9 cellular contexts compared by ENCODE assay signal in the genomic region with DNA sequence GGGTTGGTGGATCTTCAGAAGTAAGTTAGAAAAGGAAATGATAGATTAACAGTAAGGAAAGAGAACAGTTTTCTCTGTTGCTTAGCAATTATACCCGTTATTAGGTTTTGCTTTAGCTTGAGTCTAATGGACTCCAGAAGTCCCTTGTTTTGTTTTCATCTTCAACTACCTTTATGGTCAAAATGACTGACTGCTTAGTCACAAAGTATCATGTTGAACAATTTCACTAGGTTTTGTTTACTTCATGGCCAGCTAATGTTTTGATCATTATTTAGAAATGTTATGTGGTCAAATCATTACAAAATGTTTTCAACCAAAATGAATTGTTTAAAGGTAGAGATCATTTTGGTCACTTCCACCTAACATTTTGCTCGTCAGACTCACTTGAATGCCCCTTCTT. TPM values are rescaled to one million over a fixed set of nuclear protein-coding genes. Genes with fewer than 3 reads are reported as not detected.
A peak's percentile ranks its signal among the peaks of the same experiment; 100 is the strongest.
DNase-seq lines count a peak whose midpoint lies in the region; ATAC-seq, FAIRE-seq and TF ChIP-seq lines count a peak whose summit lies in the region.
"Had no signal": no experiment of that assay in that cellular context is flagged by ENCODE, and none has a peak within 500 bp of the region (broad histone marks: within the 10 kb centered on the region; RNA-seq: fewer than 3 reads in every experiment).

No MANE protein-coding gene starts in this region.

- H3K9me3 Mint-ChIP-seq in T-helper 2 cell treated with Interferon-gamma antibody and Interleukin-4, amounts not matched to agents 5 μg/mL and 100 μg/mL, for 36 hours, result no peaks in the 10 kb centered on the region

- no peak overlapping the region for H2AFZ ChIP-seq in PC-3 (ENCODE audit: low read length)
- no peak overlapping the region for H2AFZ ChIP-seq in smooth muscle cell (ENCODE audit: low read depth)

- H3K4me3 ChIP-seq in PC-3 (ENCODE audit: low read length) (peak overlapping the region; percentile 100), epithelial cell of esophagus (ENCODE audit: low read length) (peak overlapping the region; percentile 66), smooth muscle cell (peak overlapping the region; percentile 96), small intestine (ENCODE audit: low read depth in 1 of 2, low read length in 2 of 2) (no peak overlapping the region)

- CTCF ChIA-PET in PC-3 (lab: Charles Lee), result no interaction called here

- WGBS in smooth muscle cell (ENCODE audit: low lambda C conversion rate), result 39% methylated on average over 2 of the region's 2 CpGs
- 22 to 33% (median 28%) methylated on average over 2 of the region's 2 CpGs for WGBS in small intestine, 3 donors

- H3K9ac ChIP-seq in PC-3 (ENCODE audit: low read length) (peak overlapping the region; percentile 45; the same call in 1 of the 2 replicates), smooth muscle cell (ENCODE audit: low read depth) (no peak overlapping the region)

- H3K27ac ChIP-seq in PC-3 (ENCODE audit: low read length) (peak overlapping the region; percentile 59), smooth muscle cell (ENCODE audit: low read depth) (no peak overlapping the region), small intestine (ENCODE audit: low read depth in 1 of 2, low read length in 1 of 2) (no peak overlapping the region)

- BruUV-seq in PC-3 (replicated peaks; lab: Mats Ljungman, UMichigan), result TSS peak; percentile 46

- TF ChIP-seq CTCF in PC-3 (conservative IDR thresholded peaks at IDR 0.05; ENCODE audit: low read depth, low read length), result no peak
- no peak for TF ChIP-seq CTCF in epithelial cell of esophagus (IDR thresholded peaks at IDR 0.05; ENCODE audit: insufficient read depth, low read depth, low read length, missing control alignments)
- no peak for TF ChIP-seq CTCF in smooth muscle cell (IDR thresholded peaks at IDR 0.05; ENCODE audit: borderline replicate concordance, insufficient read depth, poor library complexity, severe bottlenecking)

- H3K36me3 Mint-ChIP-seq in T-helper 2 cell treated with Interferon-gamma antibody and Interleukin-4, amounts not matched to agents 5 μg/mL and 100 μg/mL, for 36 hours (ENCODE audit: low read depth), result peaks cover 13% of the 10 kb centered on the region

- peak; percentile 28 for ATAC-seq in PC-3
- no peak for ATAC-seq in GM19395 (IDR thresholded peaks at IDR 0.05; ENCODE audit: unreplicated experiment)

- peaks cover 18% of the 10 kb centered on the region for H3K4me1 Mint-ChIP-seq in T-helper 2 cell treated with Interferon-gamma antibody and Interleukin-4, amounts not matched to agents 5 μg/mL and 100 μg/mL, for 36 hours (ENCODE audit: low read depth)

- H3K36me3 ChIP-seq in PC-3 (ENCODE audit: low read depth, low read length) (peaks cover 4% of the 10 kb centered on the region; the same call in 1 of the 2 replicates), smooth muscle cell (ENCODE audit: low read depth) (peaks cover 4% of the 10 kb centered on the region), small intestine (ENCODE audit: control insufficient read depth in 2 of 2, insufficient read depth in 2 of 2, low read length in 2 of 2) (peaks cover 0 to 3% of the 10 kb centered on the region in 2 donors)

- peaks cover 40% of the 10 kb centered on the region for H3K79me2 ChIP-seq in PC-3 (ENCODE audit: low read length)
- H3K79me2 ChIP-seq in smooth muscle cell (ENCODE audit: low read depth), result peaks cover 56% of the 10 kb centered on the region

- H3K9me3 ChIP-seq in PC-3 (ENCODE audit: low read length) (no peaks in the 10 kb centered on the region), smooth muscle cell (replicated peaks; ENCODE audit: low read depth) (no peaks in the 10 kb centered on the region), small intestine (ENCODE audit: control insufficient read depth, low read depth) (no peaks in the 10 kb centered on the region)

- DNase-seq in T-helper 2 cell treated with Interferon-gamma antibody and Interleukin-4, amounts not matched to agents 5 μg/mL and 100 μg/mL, for 36 hours (ENCODE audit: low spot score), result no peak
- DNase-seq in T-helper 2 cell (no peak), PC-3 (peak; percentile 90), epithelial cell of esophagus (ENCODE audit: low read depth) (peak; percentile 79), smooth muscle cell (lab: John Stamatoyannopoulos, UW; ENCODE audit: unreplicated experiment) (no peak), small intestine (no peak), amniotic stem cell (lab: John Stamatoyannopoulos, UW) (no peak)
- DNase-seq: KG1 had no signal

- POLR2A ChIA-PET in PC-3 (lab: Charles Lee; ENCODE audit: unreplicated experiment), result interaction anchor here (0.6 to 0.7 kb wide), 2 partner anchors 134 to 830 kb away, joined by 3 read pairs; no protein-coding TSS in a partner anchor

- intact Hi-C loops in PC-3 (cut with micrococcal nuclease), result loop anchor here (1.0 to 10.0 kb wide), 2 partner anchors 122 to 124 kb away; a partner anchor contains a TSS

- H3K4me3 Mint-ChIP-seq in T-helper 2 cell treated with Interferon-gamma antibody and Interleukin-4, amounts not matched to agents 5 μg/mL and 100 μg/mL, for 36 hours, result peak overlapping the region; percentile 94

- H3K9me2 ChIP-seq in PC-3 (replicated peaks; ENCODE audit: low read length), result no peaks in the 10 kb centered on the region

- no peak overlapping the region for H3K27ac Mint-ChIP-seq in T-helper 2 cell treated with Interferon-gamma antibody and Interleukin-4, amounts not matched to agents 5 μg/mL and 100 μg/mL, for 36 hours

- H3F3A ChIP-seq in PC-3 (ENCODE audit: low read length, unreplicated experiment), result no peaks in the 10 kb centered on the region
- no peaks in the 10 kb centered on the region for H3F3A ChIP-seq in smooth muscle cell (ENCODE audit: low read depth)

- H3K27me3 Mint-ChIP-seq in T-helper 2 cell treated with Interferon-gamma antibody and Interleukin-4, amounts not matched to agents 5 μg/mL and 100 μg/mL, for 36 hours (ENCODE audit: low read depth), result peaks cover 26% of the 10 kb centered on the region

- peaks cover 19% of the 10 kb centered on the region; the same call in 1 of the 2 replicates for H4K20me1 ChIP-seq in PC-3 (ENCODE audit: low read length)
- peaks cover 52% of the 10 kb centered on the region for H4K20me1 ChIP-seq in smooth muscle cell (ENCODE audit: low read depth)

- H3K27me3 ChIP-seq in PC-3 (ENCODE audit: low read length), result no peaks in the 10 kb centered on the region
- H3K27me3 ChIP-seq in smooth muscle cell (ENCODE audit: low read depth), result no peaks in the 10 kb centered on the region
- no peaks in the 10 kb centered on the region for H3K27me3 ChIP-seq in small intestine (ENCODE audit: control insufficient read depth in 2 of 2, insufficient read depth in 2 of 2, low read length in 2 of 2)

- no peak for FAIRE-seq in small intestine (lab: Jason Lieb, UNC)

- H3K4me2 ChIP-seq in PC-3 (ENCODE audit: low read length), result peak overlapping the region; percentile 91
- H3K4me2 ChIP-seq in smooth muscle cell, result peak overlapping the region; percentile 99

- H3K4me1 ChIP-seq in PC-3 (ENCODE audit: insufficient read depth, low read length) (peaks cover 27% of the 10 kb centered on the region), smooth muscle cell (ENCODE audit: low read depth) (peaks cover 14% of the 10 kb centered on the region), small intestine (ENCODE audit: control insufficient read depth in 2 of 2, insufficient read depth in 1 of 2, low read depth in 1 of 2, low read length in 1 of 2) (peaks cover 0 to 3% of the 10 kb centered on the region in 2 donors)

RNA-seq across cellular contexts. Expression of a gene that starts 1.9 kb away (rescaled TPM):
- total RNA-seq in PC-3 (2014; rRNA removed) (2.2 and 3.7 TPM in 2 replicates), smooth muscle cell (12.3 and 13.4 TPM in 2 replicates)
- polyA plus RNA-seq in smooth muscle cell (2.5 and 4.6 TPM in 2 replicates), small intestine (1 to 10 TPM; 1.4 to 2.2 (median 1.8) TPM)

Comparison
In these comparisons a context has a peak if more than half of its experiments do, and no peak if none do; other contexts are left out.
1. DNase-seq: peak in PC-3 (single experiment) and epithelial cell of esophagus (single experiment); none in T-helper 2 cell treated with Interferon-gamma antibody and Interleukin-4, amounts not matched to agents 5 μg/mL and 100 μg/mL, for 36 hours (single experiment), T-helper 2 cell (0 of 5), smooth muscle cell (single experiment), small intestine (single experiment) and amniotic stem cell (single experiment).
2. H3K4me3 ChIP-seq: peak in PC-3 (single experiment), epithelial cell of esophagus (single experiment) and smooth muscle cell (single experiment); none in small intestine (0 of 2).